In the genomic region with DNA sequence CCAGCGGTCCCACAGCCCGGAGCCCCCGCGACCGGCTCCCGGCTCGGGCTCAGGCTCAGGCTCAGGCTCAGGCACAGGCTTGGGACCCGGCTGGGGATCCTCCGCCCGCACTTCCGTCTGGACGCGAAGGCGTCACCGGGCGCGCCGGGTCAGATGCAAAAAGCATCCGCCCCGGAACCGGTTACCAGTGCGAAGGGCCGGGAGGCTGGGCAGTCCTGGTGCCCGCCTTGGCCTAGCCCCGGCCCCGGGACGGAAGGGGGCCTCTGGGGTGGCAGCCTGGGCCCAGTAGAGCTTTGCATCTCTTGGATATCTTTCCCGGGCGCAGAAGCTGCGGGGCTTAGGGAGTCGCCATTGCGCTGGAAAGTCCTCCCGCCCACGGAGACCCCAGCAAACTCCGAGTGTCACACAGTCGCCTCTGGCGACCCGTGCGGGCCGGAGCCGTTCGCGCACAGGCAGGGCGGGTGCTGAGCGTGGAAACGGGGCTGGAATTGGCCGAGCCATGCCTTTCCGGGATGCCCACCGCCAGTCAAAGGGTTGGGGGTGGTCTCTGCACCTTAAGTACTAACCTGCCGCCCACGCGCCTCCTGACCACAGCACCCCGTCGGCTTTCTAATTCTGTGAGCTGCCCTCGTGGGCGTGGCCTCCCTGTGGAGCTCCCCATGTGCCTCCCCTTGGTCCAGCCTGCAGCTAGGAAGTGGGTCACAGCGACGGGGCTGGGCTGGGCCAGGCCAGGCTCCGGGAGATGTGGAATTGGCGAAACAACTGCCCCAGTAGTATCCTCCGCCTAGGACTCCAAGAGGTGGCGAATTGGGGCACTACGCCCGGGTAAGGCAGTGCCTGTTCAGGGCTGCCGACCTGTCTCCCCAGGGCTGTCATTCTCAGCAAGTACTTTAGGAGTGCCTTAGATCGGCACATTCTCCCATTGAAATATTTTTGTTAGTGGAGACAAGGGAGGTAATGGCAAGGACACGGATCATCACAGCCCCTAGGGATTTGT, we compare ENCODE assay signal across 8 cellular contexts. TPM values are rescaled to one million over a fixed set of nuclear protein-coding genes. Genes with fewer than 3 reads are reported as not detected.
A peak's percentile ranks its signal among the peaks of the same experiment; 100 is the strongest.
DNase-seq lines count a peak whose midpoint lies in the region; ATAC-seq and TF ChIP-seq lines count a peak whose summit lies in the region.

TMEM9B (minus strand) TSS at position 119 of the 997 bp plus-strand sequence. CDS start 129 bp downstream, outside the sequence.

- DNase-seq in COLO829 (ENCODE audit: low spot score) (peak; percentile 67), HK-2 (ENCODE audit: unreplicated experiment) (peak; percentile 86), NOMO-1 treated with dmso at 0.1 percent for 144 hours (lab: John Stamatoyannopoulos, UW; ENCODE audit: unreplicated experiment) (peak; percentile 79), endodermal cell (peak; percentile 96), mesenteric fat pad (ENCODE audit: low spot score) (peak; percentile 97)
- DNase-seq in activated CD8-positive, alpha-beta memory T cell treated with anti-CD3 and anti-CD28 coated beads, Interleukin-2, amount 50 U/mL, for 24 hours (ENCODE audit: extremely low read depth), result peak; percentile 65
- DNase-seq in stimulated activated CD8-positive, alpha-beta memory T cell treated with anti-CD3 and anti-CD28 coated beads, Interleukin-15, amount 100 ng/mL, for 1 hour (ENCODE audit: low read depth), result peak; percentile 48

- 1% methylated on average over 24 to 67 of the region's 67 CpGs for WGBS in endodermal cell (ENCODE audit: insufficient coverage in 1 of 2, insufficient read length in 1 of 2), 2 experiments

- no peak within 1 kb of the TSS for H3K27ac ChIP-seq in endodermal cell (ENCODE audit: low read depth, low read length)

- H3K9ac ChIP-seq in endodermal cell (ENCODE audit: extremely low read depth, low read length, poor library complexity, severe bottlenecking), result peak within 1 kb of the TSS; percentile 59

- H3K36me3 Mint-ChIP-seq in endodermal cell (ENCODE audit: low read depth), result no peaks in the 10 kb centered on the region

- peak; percentile 84 for ATAC-seq in GM19455 (IDR thresholded peaks at IDR 0.05; ENCODE audit: unreplicated experiment)

- no peaks in the 10 kb centered on the region for H3K27me3 ChIP-seq in endodermal cell (ENCODE audit: control insufficient read depth, insufficient read depth, low read length, poor library complexity, severe bottlenecking)

- no peaks in the 10 kb centered on the region for H3K36me3 ChIP-seq in endodermal cell (ENCODE audit: control insufficient read depth, insufficient read depth, low read length)

- H3K4me3 ChIP-seq in endodermal cell (ENCODE audit: low read length), result peak within 1 kb of the TSS; percentile 90

- H3K27me3 Mint-ChIP-seq in endodermal cell (ENCODE audit: insufficient read depth), result no peaks in the 10 kb centered on the region

- TF ChIP-seq CTCF in endodermal cell (conservative IDR thresholded peaks at IDR 0.05), result no peak

- no peaks in the 10 kb centered on the region for H3K9me3 Mint-ChIP-seq in endodermal cell

- peaks cover 6% of the 10 kb centered on the region for H3K4me1 ChIP-seq in endodermal cell (ENCODE audit: control insufficient read depth, insufficient read depth, low read length)

- H3K4me1 Mint-ChIP-seq in endodermal cell, result peaks cover 18% of the 10 kb centered on the region

- H3K27ac Mint-ChIP-seq in endodermal cell, result peak within 1 kb of the TSS; percentile 90

- H3K4me3 Mint-ChIP-seq in endodermal cell, result peak within 1 kb of the TSS; percentile 82

- no peaks in the 10 kb centered on the region for H3K9me3 ChIP-seq in endodermal cell (ENCODE audit: control insufficient read depth, low read length)

RNA-seq across cellular contexts. Expression of gene TMEM9B, which starts in this region (rescaled TPM):
- total RNA-seq in endodermal cell (10 to 100 TPM in 1 of 2 donors, 1 to 10 TPM in 1; 8.6 to 11.8 TPM), mesenteric fat pad (32.9 TPM)
- 24.3 TPM for polyA plus RNA-seq in endodermal cell (2013, experiment 1 of 2)
- 21.1 TPM for polyA plus RNA-seq in endodermal cell (2013, experiment 2 of 2)
